In genomic region chr5:170491479-170491878, GRCh38 we compare ENCODE assay signal across 10 cellular contexts. TPM values are rescaled to one million over a fixed set of nuclear protein-coding genes. Genes with fewer than 3 reads are reported as not detected.
DNase-seq lines count a peak whose midpoint lies in the region; ATAC-seq, FAIRE-seq and TF ChIP-seq lines count a peak whose summit lies in the region.
"Had no signal": no experiment of that assay in that cellular context is flagged by ENCODE, and none has a peak within 500 bp of the region (broad histone marks: within the 10 kb centered on the region; RNA-seq: fewer than 3 reads in every experiment).

No MANE protein-coding gene starts in this region.

- no peak for TF ChIP-seq POLR2A in K562 (conservative IDR thresholded peaks at IDR 0.05)

- no peaks in the 10 kb centered on the region for H3K4me1 Mint-ChIP-seq in activated CD8-positive, alpha-beta memory T cell treated with anti-CD3 and anti-CD28 coated beads, Interleukin-2, amount 10 ng/mL, durations not matched to agents 7 days and 5 days
- H3K4me1 Mint-ChIP-seq in activated CD4-positive, alpha-beta memory T cell treated with anti-CD3 and anti-CD28 coated beads, Interleukin-2, amount 10 ng/mL, durations not matched to agents 7 days and 5 days: no peaks in the 10 kb centered on the region
- peaks cover 2% of the 10 kb centered on the region for H3K4me1 Mint-ChIP-seq in progenitor cell of endocrine pancreas (ENCODE audit: low read depth)
- H3K4me1 Mint-ChIP-seq: CD4-positive, alpha-beta memory T cell had no signal

- no peak overlapping the region for H3K27ac Mint-ChIP-seq in activated CD8-positive, alpha-beta memory T cell treated with anti-CD3 and anti-CD28 coated beads, Interleukin-2, amount 10 ng/mL, durations not matched to agents 7 days and 5 days
- H3K27ac Mint-ChIP-seq in activated CD4-positive, alpha-beta memory T cell treated with anti-CD3 and anti-CD28 coated beads, Interleukin-2, amount 10 ng/mL, durations not matched to agents 7 days and 5 days: no peak overlapping the region
- no peak overlapping the region for H3K27ac Mint-ChIP-seq in progenitor cell of endocrine pancreas
- H3K27ac Mint-ChIP-seq: CD4-positive, alpha-beta memory T cell had no signal

- no peaks in the 10 kb centered on the region for H3K36me3 ChIP-seq in K562 (ENCODE audit: control insufficient read depth, insufficient read depth, low read length)

- H3K27me3 ChIP-seq in K562 (ENCODE audit: control insufficient read depth in 2 of 2, insufficient read depth in 2 of 2, low read length in 2 of 2): peaks cover 0 to 29% of the 10 kb centered on the region in 2 experiments; a peak in 3 of 5 replicates

- peak; percentile 84 for FAIRE-seq in A204.1 (lab: Jason Lieb, UNC)
- no peak for FAIRE-seq in K562 (lab: Jason Lieb, UNC)

- POLR2A ChIA-PET in K562 (lab: Yijun Ruan, JAX): no interaction called here
- POLR2A ChIA-PET in activated CD4-positive, alpha-beta memory T cell treated with anti-CD3 and anti-CD28 coated beads, Interleukin-2, amount 10 ng/mL, durations not matched to agents 7 days and 5 days (lab: Charles Lee): no interaction called here

- H3K9me3 Mint-ChIP-seq in activated CD8-positive, alpha-beta memory T cell treated with anti-CD3 and anti-CD28 coated beads, Interleukin-2, amount 10 ng/mL, durations not matched to agents 7 days and 5 days (ENCODE audit: low read depth): no peaks in the 10 kb centered on the region
- H3K9me3 Mint-ChIP-seq in activated CD4-positive, alpha-beta memory T cell treated with anti-CD3 and anti-CD28 coated beads, Interleukin-2, amount 10 ng/mL, durations not matched to agents 7 days and 5 days: no peaks in the 10 kb centered on the region
- H3K9me3 Mint-ChIP-seq in progenitor cell of endocrine pancreas (ENCODE audit: low read depth): no peaks in the 10 kb centered on the region
- H3K9me3 Mint-ChIP-seq: CD4-positive, alpha-beta memory T cell had no signal

- DNase-seq in LoVo (ENCODE audit: low spot score): peak; percentile 40
- DNase-seq in K562 (ENCODE audit: extremely low read depth in 1 of 4, low spot score in 3 of 4): no peak
- DNase-seq in kidney glomerular epithelial cell (lab: John Stamatoyannopoulos, UW): peak; percentile 95
- DNase-seq in activated CD8-positive, alpha-beta memory T cell treated with anti-CD3 and anti-CD28 coated beads, Interleukin-2, amount 10 ng/mL, durations not matched to agents 7 days and 5 days: no peak
- DNase-seq in activated CD4-positive, alpha-beta memory T cell treated with anti-CD3 and anti-CD28 coated beads, Interleukin-2, amount 10 ng/mL, durations not matched to agents 7 days and 5 days: no peak
- DNase-seq in progenitor cell of endocrine pancreas (ENCODE audit: low spot score, unreplicated experiment): no peak
- DNase-seq: CD4-positive, alpha-beta memory T cell; NCI-H2081 had no signal

- no peak overlapping the region for H3K4me3 Mint-ChIP-seq in activated CD8-positive, alpha-beta memory T cell treated with anti-CD3 and anti-CD28 coated beads, Interleukin-2, amount 10 ng/mL, durations not matched to agents 7 days and 5 days
- H3K4me3 Mint-ChIP-seq in activated CD4-positive, alpha-beta memory T cell treated with anti-CD3 and anti-CD28 coated beads, Interleukin-2, amount 10 ng/mL, durations not matched to agents 7 days and 5 days: no peak overlapping the region
- no peak overlapping the region for H3K4me3 Mint-ChIP-seq in progenitor cell of endocrine pancreas (ENCODE audit: low read depth)
- H3K4me3 Mint-ChIP-seq: CD4-positive, alpha-beta memory T cell had no signal

- H3K9me3 ChIP-seq in K562 (replicated peaks; ENCODE audit: control insufficient read depth, insufficient read depth, low read depth, low read length): no peaks in the 10 kb centered on the region

- no peaks in the 10 kb centered on the region for H3K9me1 ChIP-seq in K562 (ENCODE audit: control insufficient read depth, insufficient read depth, low read length)

- no peaks in the 10 kb centered on the region; the same call in 1 of the 2 replicates for H4K20me1 ChIP-seq in K562 (replicated peaks; ENCODE audit: control insufficient read depth, insufficient read depth, low read length)

- in situ Hi-C loops in K562 (cut with MboI): no loop called here

- TF ChIP-seq EP300 in K562 (IDR thresholded peaks at IDR 0.05; ENCODE audit: low read length): no peak

- CTCF ChIA-PET in K562 (lab: Yijun Ruan, JAX; ENCODE audit: low intra/inter-chr PET ratio): no interaction called here
- CTCF ChIA-PET in activated CD8-positive, alpha-beta memory T cell treated with anti-CD3 and anti-CD28 coated beads, Interleukin-2, amount 10 ng/mL, durations not matched to agents 7 days and 5 days (lab: Charles Lee): no interaction called here
- CTCF ChIA-PET in activated CD4-positive, alpha-beta memory T cell treated with anti-CD3 and anti-CD28 coated beads, Interleukin-2, amount 10 ng/mL, durations not matched to agents 7 days and 5 days (lab: Charles Lee): no interaction called here

- H3K27me3 Mint-ChIP-seq in activated CD8-positive, alpha-beta memory T cell treated with anti-CD3 and anti-CD28 coated beads, Interleukin-2, amount 10 ng/mL, durations not matched to agents 7 days and 5 days: peaks cover 29% of the 10 kb centered on the region
- peaks cover 30% of the 10 kb centered on the region for H3K27me3 Mint-ChIP-seq in activated CD4-positive, alpha-beta memory T cell treated with anti-CD3 and anti-CD28 coated beads, Interleukin-2, amount 10 ng/mL, durations not matched to agents 7 days and 5 days
- H3K27me3 Mint-ChIP-seq in progenitor cell of endocrine pancreas: peaks cover 27% of the 10 kb centered on the region

- no peak for ATAC-seq in K562
- no peak for ATAC-seq in activated CD8-positive, alpha-beta memory T cell treated with anti-CD3 and anti-CD28 coated beads, Interleukin-2, amount 10 ng/mL, durations not matched to agents 7 days and 5 days
- no peak for ATAC-seq in GM21423 (IDR thresholded peaks at IDR 0.05; ENCODE audit: unreplicated experiment)

- no peak overlapping the region for H2AFZ ChIP-seq in K562 (ENCODE audit: low read depth, low read length)

- no peak for TF ChIP-seq RAD21 in K562 (CRISPR knock-in tag; conservative IDR thresholded peaks at IDR 0.05 in 1 of 2, IDR thresholded peaks at IDR 0.05 in 1 of 2)

- H3K36me3 Mint-ChIP-seq in activated CD8-positive, alpha-beta memory T cell treated with anti-CD3 and anti-CD28 coated beads, Interleukin-2, amount 10 ng/mL, durations not matched to agents 7 days and 5 days: no peaks in the 10 kb centered on the region
- H3K36me3 Mint-ChIP-seq in activated CD4-positive, alpha-beta memory T cell treated with anti-CD3 and anti-CD28 coated beads, Interleukin-2, amount 10 ng/mL, durations not matched to agents 7 days and 5 days (ENCODE audit: low read depth): no peaks in the 10 kb centered on the region
- H3K36me3 Mint-ChIP-seq in progenitor cell of endocrine pancreas (ENCODE audit: insufficient read depth): no peaks in the 10 kb centered on the region
- H3K36me3 Mint-ChIP-seq: CD4-positive, alpha-beta memory T cell had no signal

- 3% methylated on average over 5 of the region's 5 CpGs for WGBS in K562 (ENCODE audit: insufficient coverage, low coverage, missing lambda C conversion rate)

- no peaks in the 10 kb centered on the region for H3K4me1 ChIP-seq in K562 (replicated peaks in 1 of 2; ENCODE audit: control insufficient read depth in 2 of 2, insufficient read depth in 2 of 2, low read length in 2 of 2)

- TF ChIP-seq CTCF in K562 (IDR thresholded peaks at IDR 0.05 in 2 of 3, conservative IDR thresholded peaks at IDR 0.05 in 1 of 3; ENCODE audit: insufficient read depth in 2 of 3, low read depth in 1 of 3, low read length in 3 of 3): no peak
- TF ChIP-seq CTCF in progenitor cell of endocrine pancreas (IDR thresholded peaks at IDR 0.05; ENCODE audit: unreplicated experiment): no peak

- intact Hi-C loops in K562 (cut with micrococcal nuclease): no loop called here

- H3K27ac ChIP-seq in K562 (ENCODE audit: extremely low read depth, low read depth, low read length): no peak overlapping the region

- H3K4me2 ChIP-seq in K562 (ENCODE audit: insufficient read depth, low read length): no peak overlapping the region

- no TSS peak for BruUV-seq in K562 (replicated peaks; lab: Mats Ljungman, UMichigan)

- H3K79me2 ChIP-seq in K562 (ENCODE audit: control insufficient read depth, insufficient read depth, low read length): no peaks in the 10 kb centered on the region

- H3K9ac ChIP-seq in K562 (ENCODE audit: insufficient read depth in 1 of 2, low read depth in 2 of 2, low read length in 2 of 2): no peak overlapping the region

- H3K4me3 ChIP-seq in K562: no peak overlapping the region

TF ChIP-seq in K562, 482 proteins besides CTCF, POLR2A, EP300 and RAD21 (continues in another document):
- TF ChIP-seq POLR2H (tag; IDR thresholded peaks at IDR 0.05; ENCODE audit: low read depth): no peak
- no peak for TF ChIP-seq SPI1 (IDR thresholded peaks at IDR 0.05; ENCODE audit: borderline replicate concordance, low read depth, low read length)
- no peak for TF ChIP-seq BHLHE40 (IDR thresholded peaks at IDR 0.05; ENCODE audit: low read length)
- TF ChIP-seq JUNB (CRISPR knock-in tag; conservative IDR thresholded peaks at IDR 0.05): no peak
- TF ChIP-seq CEBPG (CRISPR knock-in tag; IDR thresholded peaks at IDR 0.05): no peak
- peak in 1 of 2 experiments; percentile 41; a peak in 1 of 4 replicates for TF ChIP-seq CEBPG (tag; conservative IDR thresholded peaks at IDR 0.05 in 1 of 2, IDR thresholded peaks at IDR 0.05 in 1 of 2)

RNA-seq across cellular contexts. Expression of gene KCNIP1, which starts 12.3 kb away (rescaled TPM):
- total RNA-seq in K562 (2011; cell fraction: chromatin; rRNA removed; ENCODE audit: low replicate concordance): not detected in 2 replicates
- total RNA-seq in K562 (2011; cell fraction: nucleolus; rRNA removed): not detected in 2 replicates
- not detected in 2 replicates for total RNA-seq in K562 (2011; cell fraction: nucleoplasm; rRNA removed)
- total RNA-seq in K562 (2014; rRNA removed) (not detected in 2 replicates), K562 (2014; rRNA removed; fragmentation: Illumina TruSeq; extraction: Trizol) (not detected in 2 replicates), K562 (2015; rRNA removed; fragmentation: Illumina TruSeq; extraction: Trizol) (not detected in 2 replicates), K562 (2021) (not detected in 2 replicates), progenitor cell of endocrine pancreas (17.8 and 18.2 TPM in 2 replicates)
- polyA plus RNA-seq in K562 (2011; rRNA removed) (not detected in 2 replicates), K562 (2014; fragmentation: Illumina TruSeq; extraction: Trizol) (not detected in 2 replicates), K562 (2014; fragmentation: Nextera tagmentation; extraction: Ambion mirVana) (not detected), K562 (2014; rRNA removed) (not detected in 2 replicates)
- polyA plus RNA-seq in K562 (2011; cell fraction: cytosol; rRNA removed): not detected in 2 replicates
- polyA plus RNA-seq in K562 (2011; cell fraction: nucleus; rRNA removed): not detected in 2 replicates
- not detected in 2 replicates for polyA plus RNA-seq in K562 (2012)
- not detected in 2 replicates for polyA minus RNA-seq in K562 (2011; rRNA and poly(A)+ RNA removed)
- polyA minus RNA-seq in K562 (2011; cell fraction: cytosol; rRNA and poly(A)+ RNA removed): not detected in 2 replicates
- polyA minus RNA-seq in K562 (2011; cell fraction: nucleus; rRNA and poly(A)+ RNA removed): not detected in 2 replicates
- not detected for total RNA-seq in activated CD8-positive, alpha-beta memory T cell treated with anti-CD3 and anti-CD28 coated beads, Interleukin-2, amount 10 ng/mL, durations not matched to agents 7 days and 5 days
- total RNA-seq in activated CD4-positive, alpha-beta memory T cell treated with anti-CD3 and anti-CD28 coated beads, Interleukin-2, amount 10 ng/mL, durations not matched to agents 7 days and 5 days: not detected
- total RNA-seq: CD4-positive, alpha-beta memory T cell had no signal
- polyA plus RNA-seq: CD4-positive, alpha-beta memory T cell had no signal

Comparison
In these comparisons a context has a peak if more than half of its experiments do, and no peak if none do; other contexts are left out.
1. DNase-seq: peak in LoVo (single experiment) and kidney glomerular epithelial cell (single experiment); none in K562 (0 of 4), activated CD8-positive, alpha-beta memory T cell treated with anti-CD3 and anti-CD28 coated beads, Interleukin-2, amount 10 ng/mL, durations not matched to agents 7 days and 5 days (single experiment), activated CD4-positive, alpha-beta memory T cell treated with anti-CD3 and anti-CD28 coated beads, Interleukin-2, amount 10 ng/mL, durations not matched to agents 7 days and 5 days (single experiment) and progenitor cell of endocrine pancreas (single experiment).
2. RNA of gene KCNIP1, which starts 12.3 kb away (total RNA-seq): 17.8 to 18.2 TPM in progenitor cell of endocrine pancreas; not detected in K562, not detected in activated CD8-positive, alpha-beta memory T cell treated with anti-CD3 and anti-CD28 coated beads, Interleukin-2, amount 10 ng/mL, durations not matched to agents 7 days and 5 days and not detected in activated CD4-positive, alpha-beta memory T cell treated with anti-CD3 and anti-CD28 coated beads, Interleukin-2, amount 10 ng/mL, durations not matched to agents 7 days and 5 days; every median in the first group is over 10 times any median in the second.